Comparison of ENCODE assay signal across 10 cellular contexts in genomic region chr7:130893441-130893894, GRCh38.
A peak's percentile ranks its signal among the peaks of the same experiment; 100 is the strongest.
DNase-seq lines count a peak whose midpoint lies in the region; ATAC-seq and TF ChIP-seq lines count a peak whose summit lies in the region.
"Had no signal": no experiment of that assay in that cellular context is flagged by ENCODE, and none has a peak within 500 bp of the region (broad histone marks: within the 10 kb centered on the region; RNA-seq: fewer than 3 reads in every experiment).

No MANE protein-coding gene starts in this region.

- peak in 1 of 2 donors; percentile 7 for TF ChIP-seq POLR2A in adrenal gland (IDR thresholded peaks at IDR 0.05)
- TF ChIP-seq POLR2A in stomach (IDR thresholded peaks at IDR 0.05) = no peak

- TF ChIP-seq EP300 in stomach (IDR thresholded peaks at IDR 0.05) = no peak

- ATAC-seq in right cardiac atrium (peak; percentile 17 to 41), HG03521 (IDR thresholded peaks at IDR 0.05; ENCODE audit: unreplicated experiment) (no peak), GM18498 (IDR thresholded peaks at IDR 0.05; ENCODE audit: unreplicated experiment) (no peak)

- TF ChIP-seq CTCF in adrenal gland (IDR thresholded peaks at IDR 0.05) = no peak
- no peak for TF ChIP-seq CTCF in stomach (IDR thresholded peaks at IDR 0.05)

- H3K27ac ChIP-seq in adrenal gland = peak overlapping the region; percentile 28 to 90 (median 81)
- H3K27ac ChIP-seq in right cardiac atrium (ENCODE audit: low read length) = peak overlapping the region; percentile 10
- H3K27ac ChIP-seq in stomach = peak overlapping the region in 4 of 5 donors; percentile 74 to 81 (median 80)
- H3K27ac ChIP-seq: 22Rv1 had no signal

- no peak overlapping the region for H3K4me3 ChIP-seq in adrenal gland
- H3K4me3 ChIP-seq in right cardiac atrium (ENCODE audit: low read length) = no peak overlapping the region
- no peak overlapping the region for H3K4me3 ChIP-seq in stomach

- H3K36me3 ChIP-seq in adrenal gland (replicated peaks in 1 of 2) = peaks cover 0 to 9% of the 10 kb centered on the region in 2 donors
- peaks cover 3 to 64% (median 51%) of the 10 kb centered on the region in 4 donors for H3K36me3 ChIP-seq in stomach

- no peaks in the 10 kb centered on the region for H3K27me3 ChIP-seq in adrenal gland
- H3K27me3 ChIP-seq in right cardiac atrium (ENCODE audit: control insufficient read depth, insufficient read depth) = no peaks in the 10 kb centered on the region
- H3K27me3 ChIP-seq in stomach = no peaks in the 10 kb centered on the region

- 29 to 32% (median 30%) methylated on average over 7 of the region's 7 CpGs for WGBS in adrenal gland, 4 donors
- WGBS in right cardiac atrium = 51% methylated on average over 7 of the region's 7 CpGs
- WGBS in stomach, 5 donors = 53 to 72% (median 62%) methylated on average over 7 of the region's 7 CpGs

- H3K4me1 ChIP-seq in adrenal gland (replicated peaks in 1 of 2) (peaks cover 62 to 68% of the 10 kb centered on the region in 2 donors), right cardiac atrium (ENCODE audit: control insufficient read depth, insufficient read depth, low read length) (peaks cover 8% of the 10 kb centered on the region), stomach (peaks cover 46 to 95% (median 74%) of the 10 kb centered on the region in 4 donors)

- H3K9me3 ChIP-seq in adrenal gland (replicated peaks in 1 of 3) (no peaks in the 10 kb centered on the region), right cardiac atrium (ENCODE audit: control insufficient read depth, low read length) (no peaks in the 10 kb centered on the region), stomach (no peaks in the 10 kb centered on the region)

- intact Hi-C loops in adrenal gland (cut with DNase I) = loop anchor here (10.0 kb wide), 2 partner anchors 111 to 151 kb away; no protein-coding TSS in a partner anchor
- intact Hi-C loops in right cardiac atrium (cut with DNase I) = loop anchor here (10.0 kb wide), 3 partner anchors 111 to 151 kb away; no protein-coding TSS in a partner anchor
- intact Hi-C loops in stomach (cut with DNase I; ENCODE audit: low total_unique reads) = loop anchor here (10.0 kb wide), 1 partner anchor 151 kb away; no protein-coding TSS in a partner anchor

- DNase-seq in DMS53 (lab: John Stamatoyannopoulos, UW) = peak; percentile 64
- DNase-seq in DMS53 treated with DMSO at 0.1 percent for 48 hours (lab: John Stamatoyannopoulos, UW; ENCODE audit: unreplicated experiment) = no peak
- DNase-seq in adrenal gland = peak in 5 of 7 donors; percentile 53 to 74 (median 72)
- DNase-seq in right cardiac atrium = no peak
- DNase-seq in stomach = no peak
- DNase-seq in dermis blood vessel endothelial cell = no peak
- DNase-seq: NCI-H1048 had no signal

Comparison
In these comparisons a context has a peak if more than half of its experiments do, and no peak if none do; other contexts are left out.
1. DNase-seq: peak in DMS53 (single experiment) and adrenal gland (5 of 7); none in DMS53 treated with DMSO at 0.1 percent for 48 hours (single experiment), right cardiac atrium (0 of 3), stomach (single experiment) and dermis blood vessel endothelial cell (single experiment).
2. H3K27ac ChIP-seq: peak in every context shown above with its lines; median percentile 81 in adrenal gland; 80 in stomach; 10 in right cardiac atrium.
3. ATAC-seq: peak in right cardiac atrium (2 of 2); none in HG03521 (single experiment) and GM18498 (single experiment).